ENCODE assay signal across 14 cellular contexts in the genomic region with DNA sequence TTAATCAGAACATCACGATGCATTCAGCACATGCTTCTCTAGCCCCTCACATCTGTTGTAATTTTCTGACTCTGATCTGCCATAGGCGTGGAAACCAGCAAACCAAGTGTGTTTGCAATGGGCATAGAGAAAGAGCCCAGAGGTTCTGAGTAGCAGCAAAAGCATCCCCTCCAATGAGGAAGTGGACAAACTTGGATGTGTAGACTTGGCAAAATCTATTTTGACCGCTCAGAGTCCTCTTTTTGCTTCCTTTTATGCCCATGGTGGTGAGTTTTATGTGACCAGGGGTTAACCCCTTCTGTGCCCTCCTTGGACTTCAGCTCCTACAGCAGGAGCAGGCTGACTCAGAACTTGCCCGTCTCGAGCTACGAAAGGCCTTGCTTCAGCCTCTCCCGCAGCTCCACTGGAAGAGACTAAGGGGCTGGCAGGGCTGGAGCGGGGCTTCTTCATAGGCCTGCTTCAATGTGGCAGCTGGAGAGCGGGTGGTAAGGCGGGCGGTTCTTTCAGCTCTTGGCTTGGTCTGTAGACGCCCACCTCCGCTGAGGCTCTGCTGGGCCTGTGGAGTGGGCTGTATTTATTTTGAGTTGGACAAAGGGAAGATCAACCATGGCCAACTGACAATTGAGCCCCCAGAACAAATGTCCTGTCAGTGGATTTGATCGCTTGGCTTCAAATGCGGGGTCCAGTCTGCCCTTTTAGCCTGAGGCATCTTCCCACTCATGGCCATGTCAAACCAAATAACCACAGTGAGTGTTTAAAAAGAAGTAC.
"Had no signal": no experiment of that assay in that cellular context is flagged by ENCODE, and none has a peak within 500 bp of the region (broad histone marks: within the 10 kb centered on the region; RNA-seq: fewer than 3 reads in every experiment).

No MANE protein-coding gene starts in this region.

- ATAC-seq: activated CD4-positive, alpha-beta T cell treated with anti-CD3 and anti-CD28 coated beads for 36 hours; left colon; stimulated activated naive CD8-positive, alpha-beta T cell treated with anti-CD3 and anti-CD28 coated beads, Interleukin-15, amount 100 ng/mL, for 72 hours had no signal

- DNase-seq: activated CD4-positive, alpha-beta memory T cell treated with anti-CD3 and anti-CD28 coated beads, Interleukin-2, amount 10 ng/mL, durations not matched to agents 7 days and 5 days; activated CD4-positive, alpha-beta T cell treated with anti-CD3 and anti-CD28 coated beads for 36 hours; activated gamma-delta T cell treated with Interleukin-2 at 50 U/mL for 16 hours; activated T-cell treated with anti-CD3 and anti-CD28 coated beads, Interleukin-2, amount 50 U/mL, for 48 hours; effector CD4-positive, alpha-beta T cell; foreskin melanocyte; heart left ventricle; left colon; stimulated activated CD4-positive, alpha-beta T cell treated with anti-CD3 and anti-CD28 coated beads, Interleukin-4, amount 100 ng/mL, for 4 hours; stimulated activated naive CD8-positive, alpha-beta T cell treated with anti-CD3 and anti-CD28 coated beads, Interleukin-15, amount 100 ng/mL, for 72 hours; T1000; testis; WERI-Rb-1 had no signal

- H3K36me3 ChIP-seq: heart left ventricle, WERI-Rb-1 had no signal

- H3K4me3 ChIP-seq: heart left ventricle, skin epidermis, testis had no signal

- H3K27me3 ChIP-seq: testis had no signal

- H3K9me3 ChIP-seq: heart left ventricle, testis had no signal

- H3K27ac ChIP-seq: heart left ventricle, skin epidermis, testis, WERI-Rb-1 had no signal
